In the genomic region with DNA sequence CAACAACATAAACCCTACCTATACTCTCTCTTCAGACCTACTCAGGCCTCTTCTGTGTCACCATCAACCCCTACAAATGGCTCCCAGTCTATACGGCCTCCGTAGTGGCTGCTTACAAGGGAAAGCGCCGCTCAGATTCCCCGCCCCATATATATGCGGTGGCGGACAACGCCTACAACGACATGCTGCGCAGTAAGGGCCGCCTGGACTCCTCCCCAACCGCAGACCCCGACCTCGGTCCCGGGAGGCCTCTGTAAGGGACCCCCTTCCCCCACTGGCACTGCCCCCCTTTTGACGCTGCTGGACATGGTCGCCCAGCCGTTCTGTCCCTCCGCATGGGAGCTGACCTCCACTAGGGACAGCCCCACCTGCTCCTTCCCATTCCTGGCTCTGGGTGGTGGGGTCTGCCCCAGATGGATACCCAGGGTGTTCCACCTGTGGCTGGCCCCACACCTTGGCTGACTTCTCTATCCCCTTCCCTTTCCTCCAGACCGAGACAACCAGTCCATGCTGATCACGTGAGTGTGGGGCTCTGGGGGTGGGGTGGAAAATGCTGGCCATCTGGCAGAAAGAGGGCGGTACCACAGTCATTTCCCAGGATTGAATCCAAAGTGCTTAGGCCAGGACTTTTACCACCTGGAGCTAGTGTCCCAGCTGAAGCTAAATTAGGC, we compare ENCODE assay signal across 1 cellular context.
TF ChIP-seq lines count a peak whose summit lies in the region.

No MANE protein-coding gene starts in this region.

TF ChIP-seq in GM23338, 12 proteins besides CTCF, POLR2A, EP300 and RAD21 (continued from another document):
- TF ChIP-seq ZNF462 (CRISPR knock-in tag; IDR thresholded peaks at IDR 0.05): no peak
- no peak for TF ChIP-seq JUNB (IDR thresholded peaks at IDR 0.05; ENCODE audit: unreplicated experiment)
- no peak for TF ChIP-seq EZH2 (IDR thresholded peaks at IDR 0.05; ENCODE audit: low read depth, unreplicated experiment)
- TF ChIP-seq POLR2AphosphoS5 (IDR thresholded peaks at IDR 0.05; ENCODE audit: low read depth): no peak
- no peak for TF ChIP-seq NANOG (IDR thresholded peaks at IDR 0.05; ENCODE audit: borderline replicate concordance)
- no peak for TF ChIP-seq ZNF114 (CRISPR knock-in tag; IDR thresholded peaks at IDR 0.05)
- no peak for TF ChIP-seq ZNF331 (CRISPR knock-in tag; IDR thresholded peaks at IDR 0.05; ENCODE audit: low read depth)
- no peak for TF ChIP-seq CREB1 (CRISPR knock-in tag; IDR thresholded peaks at IDR 0.05; ENCODE audit: low read depth)
- TF ChIP-seq ETS1 (IDR thresholded peaks at IDR 0.05): no peak
- TF ChIP-seq, protein P1, sequence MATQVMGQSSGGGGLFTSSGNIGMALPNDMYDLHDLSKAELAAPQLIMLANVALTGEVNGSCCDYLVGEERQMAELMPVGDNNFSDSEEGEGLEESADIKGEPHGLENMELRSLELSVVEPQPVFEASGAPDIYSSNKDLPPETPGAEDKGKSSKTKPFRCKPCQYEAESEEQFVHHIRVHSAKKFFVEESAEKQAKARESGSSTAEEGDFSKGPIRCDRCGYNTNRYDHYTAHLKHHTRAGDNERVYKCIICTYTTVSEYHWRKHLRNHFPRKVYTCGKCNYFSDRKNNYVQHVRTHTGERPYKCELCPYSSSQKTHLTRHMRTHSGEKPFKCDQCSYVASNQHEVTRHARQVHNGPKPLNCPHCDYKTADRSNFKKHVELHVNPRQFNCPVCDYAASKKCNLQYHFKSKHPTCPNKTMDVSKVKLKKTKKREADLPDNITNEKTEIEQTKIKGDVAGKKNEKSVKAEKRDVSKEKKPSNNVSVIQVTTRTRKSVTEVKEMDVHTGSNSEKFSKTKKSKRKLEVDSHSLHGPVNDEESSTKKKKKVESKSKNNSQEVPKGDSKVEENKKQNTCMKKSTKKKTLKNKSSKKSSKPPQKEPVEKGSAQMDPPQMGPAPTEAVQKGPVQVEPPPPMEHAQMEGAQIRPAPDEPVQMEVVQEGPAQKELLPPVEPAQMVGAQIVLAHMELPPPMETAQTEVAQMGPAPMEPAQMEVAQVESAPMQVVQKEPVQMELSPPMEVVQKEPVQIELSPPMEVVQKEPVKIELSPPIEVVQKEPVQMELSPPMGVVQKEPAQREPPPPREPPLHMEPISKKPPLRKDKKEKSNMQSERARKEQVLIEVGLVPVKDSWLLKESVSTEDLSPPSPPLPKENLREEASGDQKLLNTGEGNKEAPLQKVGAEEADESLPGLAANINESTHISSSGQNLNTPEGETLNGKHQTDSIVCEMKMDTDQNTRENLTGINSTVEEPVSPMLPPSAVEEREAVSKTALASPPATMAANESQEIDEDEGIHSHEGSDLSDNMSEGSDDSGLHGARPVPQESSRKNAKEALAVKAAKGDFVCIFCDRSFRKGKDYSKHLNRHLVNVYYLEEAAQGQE (IDR thresholded peaks at IDR 0.05; ENCODE audit: unreplicated experiment): no peak
- TF ChIP-seq EZH2phosphoT487 (IDR thresholded peaks at IDR 0.05; ENCODE audit: unreplicated experiment): no peak
